11 cellular contexts compared by ENCODE assay signal in the genomic region with DNA sequence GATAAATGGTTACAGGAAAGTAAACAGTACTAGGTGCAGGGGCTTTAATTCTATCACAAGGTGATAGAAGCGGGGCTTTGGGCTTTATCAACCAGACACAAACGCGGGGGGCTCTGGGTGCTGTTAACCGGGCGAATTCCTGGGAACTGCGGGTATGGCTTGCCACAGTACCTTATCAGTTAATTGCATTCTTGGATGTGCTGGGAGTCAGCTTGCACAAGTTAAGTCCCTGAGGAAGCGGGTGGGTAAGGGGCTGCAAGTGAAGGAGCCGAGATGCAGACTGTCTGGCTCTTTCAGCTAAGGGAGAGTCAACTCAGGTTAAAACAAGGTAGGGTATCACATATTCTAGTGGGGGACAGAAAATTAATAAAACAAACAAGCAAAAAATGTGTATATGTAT. TPM values are rescaled to one million over a fixed set of nuclear protein-coding genes. Genes with fewer than 3 reads are reported as not detected.
DNase-seq lines count a peak whose midpoint lies in the region; ATAC-seq and TF ChIP-seq lines count a peak whose summit lies in the region.
"Had no signal": no experiment of that assay in that cellular context is flagged by ENCODE, and none has a peak within 500 bp of the region (broad histone marks: within the 10 kb centered on the region; RNA-seq: fewer than 3 reads in every experiment).

No MANE protein-coding gene starts in this region.

- H3F3A ChIP-seq in Loucy (ENCODE audit: low read depth): peaks cover 9% of the 10 kb centered on the region

- no peaks in the 10 kb centered on the region for H3K9me3 ChIP-seq in Loucy (ENCODE audit: insufficient read depth, low read depth, low read length)

- H3K27me3 Mint-ChIP-seq in dendritic cell treated with granulocyte-macrophage colony-stimulating factor and Interleukin-4, amounts not matched to agents 40 ng/mL and 50 ng/mL, for 4 days: peaks cover 11% of the 10 kb centered on the region
- no peaks in the 10 kb centered on the region for H3K27me3 Mint-ChIP-seq in naive thymus-derived CD8-positive, alpha-beta T cell

- DNase-seq in AG09309 (ENCODE audit: low read depth): no peak
- DNase-seq in naive thymus-derived CD8-positive, alpha-beta T cell: peak in 2 of 10 donors; percentile 20 to 26
- DNase-seq in GM03348 (ENCODE audit: low spot score): no peak
- DNase-seq: DMS79 treated with DMSO at 0.1 percent for 48 hours had no signal

- H3K27ac Mint-ChIP-seq in dendritic cell treated with granulocyte-macrophage colony-stimulating factor and Interleukin-4, amounts not matched to agents 40 ng/mL and 50 ng/mL, for 4 days: peak overlapping the region; percentile 70
- peak overlapping the region; percentile 93 to 100 (median 97) for H3K27ac Mint-ChIP-seq in naive thymus-derived CD8-positive, alpha-beta T cell

- H3K4me3 ChIP-seq in AG09309 (ENCODE audit: control insufficient read depth, low read depth, low read length) (peak overlapping the region; percentile 38), Loucy (ENCODE audit: low read length, poor library complexity, severe bottlenecking) (peak overlapping the region; percentile 93)

- 0 out of 2 replicates have a peak, but pooled peaks cover 6% of the 10 kb centered on the region for H3K79me2 ChIP-seq in Loucy (ENCODE audit: insufficient read depth, low read length)

- TF ChIP-seq CTCF in AG09309 (IDR thresholded peaks at IDR 0.05; ENCODE audit: control insufficient read depth, insufficient read depth, low read depth, low read length, missing control alignments) (no peak), Loucy (conservative IDR thresholded peaks at IDR 0.05; ENCODE audit: low read length) (no peak)

- H3K36me3 Mint-ChIP-seq in dendritic cell treated with granulocyte-macrophage colony-stimulating factor and Interleukin-4, amounts not matched to agents 40 ng/mL and 50 ng/mL, for 4 days (ENCODE audit: low read depth): peaks cover 6% of the 10 kb centered on the region
- peaks cover 13 to 46% (median 36%) of the 10 kb centered on the region in 3 donors for H3K36me3 Mint-ChIP-seq in naive thymus-derived CD8-positive, alpha-beta T cell

- peak overlapping the region; percentile 99 for H3K4me2 ChIP-seq in Loucy (ENCODE audit: low read depth, low read length, poor library complexity, severe bottlenecking)

- no peaks in the 10 kb centered on the region for H3K27me3 ChIP-seq in Loucy (ENCODE audit: insufficient read depth, low read length, poor library complexity, severe bottlenecking)

- H3K4me3 Mint-ChIP-seq in dendritic cell treated with granulocyte-macrophage colony-stimulating factor and Interleukin-4, amounts not matched to agents 40 ng/mL and 50 ng/mL, for 4 days: peak overlapping the region; percentile 80
- peak overlapping the region; percentile 90 to 99 (median 96) for H3K4me3 Mint-ChIP-seq in naive thymus-derived CD8-positive, alpha-beta T cell

- no peaks in the 10 kb centered on the region for H3K36me3 ChIP-seq in Loucy (ENCODE audit: insufficient read depth, low read length)

- peak; percentile 1 to 17 for ATAC-seq in naive thymus-derived CD8-positive, alpha-beta T cell
- no peak for ATAC-seq in GM18502 (IDR thresholded peaks at IDR 0.05; ENCODE audit: poor library complexity, unreplicated experiment)
- ATAC-seq in HG03045 (IDR thresholded peaks at IDR 0.05; ENCODE audit: unreplicated experiment): no peak
- no peak for ATAC-seq in GM19395 (IDR thresholded peaks at IDR 0.05; ENCODE audit: unreplicated experiment)

- H2AFZ ChIP-seq in Loucy (ENCODE audit: low read length): peak overlapping the region; percentile 97

- H3K9ac ChIP-seq in Loucy (ENCODE audit: low read depth, low read length, poor library complexity, severe bottlenecking): peak overlapping the region; percentile 90

- H3K4me1 Mint-ChIP-seq in dendritic cell treated with granulocyte-macrophage colony-stimulating factor and Interleukin-4, amounts not matched to agents 40 ng/mL and 50 ng/mL, for 4 days (ENCODE audit: low read depth): peaks cover 27% of the 10 kb centered on the region
- peaks cover 21 to 78% (median 73%) of the 10 kb centered on the region in 4 donors for H3K4me1 Mint-ChIP-seq in naive thymus-derived CD8-positive, alpha-beta T cell

- intact Hi-C loops in dendritic cell treated with granulocyte-macrophage colony-stimulating factor and Interleukin-4, amounts not matched to agents 40 ng/mL and 50 ng/mL, for 4 days (cut with micrococcal nuclease): no loop called here

- H3K9me2 ChIP-seq in Loucy (replicated peaks; ENCODE audit: low read depth, low read length): no peaks in the 10 kb centered on the region

- H4K20me1 ChIP-seq in Loucy (ENCODE audit: insufficient read depth, low read length, poor library complexity, severe bottlenecking): no peaks in the 10 kb centered on the region

- peaks cover 65% of the 10 kb centered on the region for H3K4me1 ChIP-seq in Loucy (ENCODE audit: insufficient read depth, low read length, poor library complexity, severe bottlenecking)

- H3K9me3 Mint-ChIP-seq in dendritic cell treated with granulocyte-macrophage colony-stimulating factor and Interleukin-4, amounts not matched to agents 40 ng/mL and 50 ng/mL, for 4 days: no peaks in the 10 kb centered on the region
- peaks cover 0 to 2% (median 0%) of the 10 kb centered on the region in 9 donors for H3K9me3 Mint-ChIP-seq in naive thymus-derived CD8-positive, alpha-beta T cell

- POLR2A ChIA-PET in naive thymus-derived CD8-positive, alpha-beta T cell (lab: Charles Lee): interaction anchor here (0.5 to 3.0 kb wide), 7 partner anchors 58 to 113 kb away, joined by 3 to 12 read pairs (median 3); partner anchors contain the start of genes GBP2 and GBP5

RNA-seq across cellular contexts. Expression of gene GBP4, which starts 0.7 kb away (rescaled TPM):
- total RNA-seq in naive thymus-derived CD8-positive, alpha-beta T cell: 10 to 100 TPM; 23.1 to 27.2 TPM
- 10 to 100 TPM; 32.3 to 37.5 (median 32.4) TPM for polyA plus RNA-seq in naive thymus-derived CD8-positive, alpha-beta T cell
- total RNA-seq: NCI-H460 had no signal

RNA-seq across cellular contexts. Expression of gene GBP7, which starts 22.3 kb away (rescaled TPM):
- under 1 TPM in 1 of 2 experiments, not detected in 1; 0.14 TPM for total RNA-seq in naive thymus-derived CD8-positive, alpha-beta T cell
- not detected for polyA plus RNA-seq in naive thymus-derived CD8-positive, alpha-beta T cell
- total RNA-seq: left cardiac atrium, NCI-H460 had no signal

Comparison
In these comparisons a context has a peak if more than half of its experiments do, and no peak if none do; other contexts are left out.
1. ATAC-seq: peak in naive thymus-derived CD8-positive, alpha-beta T cell (2 of 2); none in GM18502 (single experiment), HG03045 (single experiment) and GM19395 (single experiment).